28 cellular contexts compared by ENCODE assay signal in genomic region chr1:18714404-18715175, GRCh38.
"Had no signal": no experiment of that assay in that cellular context is flagged by ENCODE, and none has a peak within 500 bp of the region (broad histone marks: within the 10 kb centered on the region; RNA-seq: fewer than 3 reads in every experiment).

No MANE protein-coding gene starts in this region.

- H3K4me3 Mint-ChIP-seq: naive thymus-derived CD4-positive, alpha-beta T cell; natural killer cell treated with Interleukin-12 subunit alpha and Interleukin-12 subunit beta and Interleukin-15 and Interleukin-18, amount 100 ng/mL, for 72 hours; neural crest cell; stimulated activated memory B cell treated with anti-CD40 and anti-IgM and Interleukin-4, amounts not matched to agents 10 μg/mL and 1 μg/mL and 100 μg/mL, for 72 hours had no signal

- H3K4me1 ChIP-seq: left ventricle myocardium inferior, right lobe of liver, testis, thyroid gland, transverse colon, upper lobe of right lung had no signal

- H3K36me3 Mint-ChIP-seq: naive thymus-derived CD4-positive, alpha-beta T cell; natural killer cell treated with Interleukin-12 subunit alpha and Interleukin-12 subunit beta and Interleukin-15 and Interleukin-18, amount 100 ng/mL, for 72 hours; stimulated activated memory B cell treated with anti-CD40 and anti-IgM and Interleukin-4, amounts not matched to agents 10 μg/mL and 1 μg/mL and 100 μg/mL, for 72 hours had no signal

- H3K27me3 ChIP-seq: ovary, right lobe of liver, testis had no signal

- H3K9me3 ChIP-seq: left ventricle myocardium inferior, mucosa of descending colon, neutrophil, ovary, right atrium auricular region, right lobe of liver, stomach, testis, thyroid gland, transverse colon, upper lobe of right lung had no signal

- FAIRE-seq: urothelium cell line had no signal

- H3K27ac Mint-ChIP-seq: naive thymus-derived CD4-positive, alpha-beta T cell; natural killer cell treated with Interleukin-12 subunit alpha and Interleukin-12 subunit beta and Interleukin-15 and Interleukin-18, amount 100 ng/mL, for 72 hours; progenitor cell of endocrine pancreas; stimulated activated memory B cell treated with anti-CD40 and anti-IgM and Interleukin-4, amounts not matched to agents 10 μg/mL and 1 μg/mL and 100 μg/mL, for 72 hours had no signal

- H3K36me3 ChIP-seq: left ventricle myocardium inferior, neutrophil, ovary, right atrium auricular region, right lobe of liver, stomach, thyroid gland, transverse colon, upper lobe of right lung had no signal

- H3K4me2 ChIP-seq: hepatocyte, smooth muscle cell had no signal

- H3K4me3 ChIP-seq: hepatocyte, left ventricle myocardium inferior, lung, mucosa of descending colon, ovary, right atrium auricular region, right lobe of liver, smooth muscle cell, stomach, testis, thyroid gland, transverse colon, upper lobe of right lung had no signal

- H3K79me2 ChIP-seq: hepatocyte had no signal

- DNase-seq: islet precursor cell; left ventricle myocardium inferior; midbrain; mucosa of descending colon; naive thymus-derived CD4-positive, alpha-beta T cell; occipital lobe; ovary; right lobe of liver; stimulated activated CD4-positive, alpha-beta T cell treated with anti-CD3 and anti-CD28 coated beads, Interleukin-1b, Interleukin-23, amount 100 ng/mL, for 48 hours; stimulated activated CD4-positive, alpha-beta T cell treated with anti-CD3 and anti-CD28 coated beads, Interleukin-2, amount 100 ng/mL, for 48 hours; stimulated activated CD4-positive, alpha-beta T cell treated with anti-CD3 and anti-CD28 coated beads, Interleukin-4, amount 100 ng/mL, for 4 hours; stimulated activated CD8-positive, alpha-beta memory T cell treated with anti-CD3 and anti-CD28 coated beads, Interleukin-4, amount 100 ng/mL, for 48 hours; stimulated activated naive CD8-positive, alpha-beta T cell treated with anti-CD3 and anti-CD28 coated beads, Interleukin-15, Interleukin-2, amounts not matched to agents 100 U/mL and 50 U/mL, for 24 hours; stomach; testis; thyroid gland; transverse colon; upper lobe of right lung had no signal

- H3K27ac ChIP-seq: hepatocyte, left ventricle myocardium inferior, neutrophil, ovary, right atrium auricular region, right lobe of liver, stomach, testis, thyroid gland, transverse colon, upper lobe of right lung had no signal

- H3K9me3 Mint-ChIP-seq: natural killer cell treated with Interleukin-12 subunit alpha and Interleukin-12 subunit beta and Interleukin-15 and Interleukin-18, amount 100 ng/mL, for 72 hours; neural crest cell; stimulated activated memory B cell treated with anti-CD40 and anti-IgM and Interleukin-4, amounts not matched to agents 10 μg/mL and 1 μg/mL and 100 μg/mL, for 72 hours had no signal

- H2AFZ ChIP-seq: hepatocyte had no signal
